In the genomic region with DNA sequence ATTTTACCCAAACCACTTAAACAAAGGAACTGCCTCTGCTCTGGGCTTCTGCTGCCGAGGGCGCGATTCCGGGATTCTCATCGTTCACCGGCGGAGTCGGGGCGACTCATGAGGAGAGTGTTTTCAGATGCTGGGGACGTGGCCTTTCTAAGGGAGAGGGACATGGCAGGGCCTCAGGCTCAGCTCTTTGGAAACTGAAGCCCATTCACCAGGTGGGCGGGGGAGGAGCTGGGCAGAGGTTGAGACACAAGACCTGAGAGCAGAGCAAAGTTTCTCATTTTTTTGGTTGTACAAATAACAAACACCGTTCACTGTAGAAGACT, we compare ENCODE assay signal across 1 cellular context.
TF ChIP-seq lines count a peak whose summit lies in the region.

No MANE protein-coding gene starts in this region.

TF ChIP-seq in GM23338, 12 proteins besides CTCF, POLR2A, EP300 and RAD21:
- TF ChIP-seq, protein P1, sequence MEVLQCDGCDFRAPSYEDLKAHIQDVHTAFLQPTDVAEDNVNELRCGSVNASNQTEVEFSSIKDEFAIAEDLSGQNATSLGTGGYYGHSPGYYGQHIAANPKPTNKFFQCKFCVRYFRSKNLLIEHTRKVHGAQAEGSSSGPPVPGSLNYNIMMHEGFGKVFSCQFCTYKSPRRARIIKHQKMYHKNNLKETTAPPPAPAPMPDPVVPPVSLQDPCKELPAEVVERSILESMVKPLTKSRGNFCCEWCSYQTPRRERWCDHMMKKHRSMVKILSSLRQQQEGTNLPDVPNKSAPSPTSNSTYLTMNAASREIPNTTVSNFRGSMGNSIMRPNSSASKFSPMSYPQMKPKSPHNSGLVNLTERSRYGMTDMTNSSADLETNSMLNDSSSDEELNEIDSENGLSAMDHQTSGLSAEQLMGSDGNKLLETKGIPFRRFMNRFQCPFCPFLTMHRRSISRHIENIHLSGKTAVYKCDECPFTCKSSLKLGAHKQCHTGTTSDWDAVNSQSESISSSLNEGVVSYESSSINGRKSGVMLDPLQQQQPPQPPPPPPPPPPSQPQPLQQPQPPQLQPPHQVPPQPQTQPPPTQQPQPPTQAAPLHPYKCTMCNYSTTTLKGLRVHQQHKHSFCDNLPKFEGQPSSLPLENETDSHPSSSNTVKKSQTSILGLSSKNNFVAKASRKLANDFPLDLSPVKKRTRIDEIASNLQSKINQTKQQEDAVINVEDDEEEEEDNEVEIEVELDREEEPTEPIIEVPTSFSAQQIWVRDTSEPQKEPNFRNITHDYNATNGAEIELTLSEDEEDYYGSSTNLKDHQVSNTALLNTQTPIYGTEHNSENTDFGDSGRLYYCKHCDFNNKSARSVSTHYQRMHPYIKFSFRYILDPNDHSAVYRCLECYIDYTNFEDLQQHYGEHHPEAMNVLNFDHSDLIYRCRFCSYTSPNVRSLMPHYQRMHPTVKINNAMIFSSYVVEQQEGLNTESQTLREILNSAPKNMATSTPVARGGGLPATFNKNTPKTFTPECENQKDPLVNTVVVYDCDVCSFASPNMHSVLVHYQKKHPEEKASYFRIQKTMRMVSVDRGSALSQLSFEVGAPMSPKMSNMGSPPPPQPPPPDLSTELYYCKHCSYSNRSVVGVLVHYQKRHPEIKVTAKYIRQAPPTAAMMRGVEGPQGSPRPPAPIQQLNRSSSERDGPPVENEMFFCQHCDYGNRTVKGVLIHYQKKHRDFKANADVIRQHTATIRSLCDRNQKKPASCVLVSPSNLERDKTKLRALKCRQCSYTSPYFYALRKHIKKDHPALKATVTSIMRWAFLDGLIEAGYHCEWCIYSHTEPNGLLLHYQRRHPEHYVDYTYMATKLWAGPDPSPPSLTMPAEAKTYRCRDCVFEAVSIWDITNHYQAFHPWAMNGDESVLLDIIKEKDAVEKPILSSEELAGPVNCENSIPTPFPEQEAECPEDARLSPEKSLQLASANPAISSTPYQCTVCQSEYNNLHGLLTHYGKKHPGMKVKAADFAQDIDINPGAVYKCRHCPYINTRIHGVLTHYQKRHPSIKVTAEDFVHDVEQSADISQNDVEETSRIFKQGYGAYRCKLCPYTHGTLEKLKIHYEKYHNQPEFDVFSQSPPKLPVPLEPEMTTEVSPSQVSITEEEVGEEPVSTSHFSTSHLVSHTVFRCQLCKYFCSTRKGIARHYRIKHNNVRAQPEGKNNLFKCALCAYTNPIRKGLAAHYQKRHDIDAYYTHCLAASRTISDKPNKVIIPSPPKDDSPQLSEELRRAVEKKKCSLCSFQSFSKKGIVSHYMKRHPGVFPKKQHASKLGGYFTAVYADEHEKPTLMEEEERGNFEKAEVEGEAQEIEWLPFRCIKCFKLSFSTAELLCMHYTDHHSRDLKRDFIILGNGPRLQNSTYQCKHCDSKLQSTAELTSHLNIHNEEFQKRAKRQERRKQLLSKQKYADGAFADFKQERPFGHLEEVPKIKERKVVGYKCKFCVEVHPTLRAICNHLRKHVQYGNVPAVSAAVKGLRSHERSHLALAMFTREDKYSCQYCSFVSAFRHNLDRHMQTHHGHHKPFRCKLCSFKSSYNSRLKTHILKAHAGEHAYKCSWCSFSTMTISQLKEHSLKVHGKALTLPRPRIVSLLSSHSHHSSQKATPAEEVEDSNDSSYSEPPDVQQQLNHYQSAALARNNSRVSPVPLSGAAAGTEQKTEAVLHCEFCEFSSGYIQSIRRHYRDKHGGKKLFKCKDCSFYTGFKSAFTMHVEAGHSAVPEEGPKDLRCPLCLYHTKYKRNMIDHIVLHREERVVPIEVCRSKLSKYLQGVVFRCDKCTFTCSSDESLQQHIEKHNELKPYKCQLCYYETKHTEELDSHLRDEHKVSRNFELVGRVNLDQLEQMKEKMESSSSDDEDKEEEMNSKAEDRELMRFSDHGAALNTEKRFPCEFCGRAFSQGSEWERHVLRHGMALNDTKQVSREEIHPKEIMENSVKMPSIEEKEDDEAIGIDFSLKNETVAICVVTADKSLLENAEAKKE (CRISPR knock-in tag; IDR thresholded peaks at IDR 0.05), result no peak
- TF ChIP-seq JUNB (IDR thresholded peaks at IDR 0.05; ENCODE audit: unreplicated experiment), result no peak
- TF ChIP-seq ZNF114 (CRISPR knock-in tag; IDR thresholded peaks at IDR 0.05), result no peak
- TF ChIP-seq CREB1 (CRISPR knock-in tag; IDR thresholded peaks at IDR 0.05; ENCODE audit: low read depth), result no peak
- TF ChIP-seq, protein P2, sequence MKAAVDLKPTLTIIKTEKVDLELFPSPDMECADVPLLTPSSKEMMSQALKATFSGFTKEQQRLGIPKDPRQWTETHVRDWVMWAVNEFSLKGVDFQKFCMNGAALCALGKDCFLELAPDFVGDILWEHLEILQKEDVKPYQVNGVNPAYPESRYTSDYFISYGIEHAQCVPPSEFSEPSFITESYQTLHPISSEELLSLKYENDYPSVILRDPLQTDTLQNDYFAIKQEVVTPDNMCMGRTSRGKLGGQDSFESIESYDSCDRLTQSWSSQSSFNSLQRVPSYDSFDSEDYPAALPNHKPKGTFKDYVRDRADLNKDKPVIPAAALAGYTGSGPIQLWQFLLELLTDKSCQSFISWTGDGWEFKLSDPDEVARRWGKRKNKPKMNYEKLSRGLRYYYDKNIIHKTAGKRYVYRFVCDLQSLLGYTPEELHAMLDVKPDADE (IDR thresholded peaks at IDR 0.05), result no peak
- no peak for TF ChIP-seq STAT1 (IDR thresholded peaks at IDR 0.05; ENCODE audit: unreplicated experiment)
